In the genomic region with DNA sequence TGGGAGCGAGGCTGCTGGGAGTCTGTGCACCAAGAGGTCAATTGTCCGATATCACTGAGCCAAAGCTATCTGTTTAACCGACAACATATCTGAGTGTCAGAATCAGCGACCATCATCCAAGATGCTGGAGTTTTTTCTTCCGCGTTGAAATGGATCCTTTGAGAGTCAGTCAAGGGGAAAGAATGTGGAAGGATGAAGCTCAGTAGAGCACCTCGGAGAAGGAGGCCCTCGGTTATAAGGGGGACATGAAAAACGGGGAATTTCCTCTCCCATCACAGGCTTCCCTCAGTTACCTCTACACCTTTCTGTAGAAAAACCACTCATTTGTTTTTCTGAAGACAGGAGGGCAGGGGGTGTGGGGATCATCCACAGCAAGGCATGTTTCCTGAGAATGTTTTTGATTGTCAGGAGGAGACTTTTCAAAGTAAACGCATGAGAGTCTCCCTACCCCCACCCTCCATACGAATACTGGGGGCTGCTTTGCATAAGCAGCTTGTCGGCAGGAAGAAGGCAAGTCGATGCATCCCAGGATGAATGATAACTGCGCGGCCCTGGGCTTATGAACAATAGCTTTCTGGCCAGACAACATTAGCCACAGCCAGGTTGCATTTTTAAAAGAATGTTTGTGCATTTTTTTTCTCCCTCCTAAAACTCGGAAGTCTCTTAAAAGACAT, we compare ENCODE assay signal across 20 cellular contexts. TPM values are rescaled to one million over a fixed set of nuclear protein-coding genes. Genes with fewer than 3 reads are reported as not detected.
A peak's percentile ranks its signal among the peaks of the same experiment; 100 is the strongest.
DNase-seq lines count a peak whose midpoint lies in the region; ATAC-seq and TF ChIP-seq lines count a peak whose summit lies in the region.
"Had no signal": no experiment of that assay in that cellular context is flagged by ENCODE, and none has a peak within 500 bp of the region (broad histone marks: within the 10 kb centered on the region; RNA-seq: fewer than 3 reads in every experiment).

No MANE protein-coding gene starts in this region.

- no peak for DNase-seq in Caco-2
- no peak for DNase-seq in T-helper 17 cell
- DNase-seq in kidney tubule cell (ENCODE audit: low spot score) = peak; percentile 5
- no peak for DNase-seq in activated naive CD4-positive, alpha-beta T cell treated with anti-CD3 and anti-CD28 coated beads, Interleukin-2, amount 10 ng/mL, durations not matched to agents 7 days and 5 days
- no peak for DNase-seq in foreskin fibroblast
- DNase-seq: Calu3; CD4-positive, CD25-positive, alpha-beta regulatory T cell; DMS79; GM23248; NCI-H1092; NCI-H510A treated with DMSO at 0.1 percent for 48 hours; Peyer's patch; SHP77; SK-N-SH had no signal

- CTCF ChIA-PET in Caco-2 (lab: Charles Lee) = no interaction called here
- CTCF ChIA-PET in activated naive CD4-positive, alpha-beta T cell treated with anti-CD3 and anti-CD28 coated beads, Interleukin-2, amount 10 ng/mL, durations not matched to agents 7 days and 5 days (lab: Charles Lee) = no interaction called here

- no peak overlapping the region for H3K4me3 Mint-ChIP-seq in Caco-2 (ENCODE audit: unreplicated experiment)
- no peak overlapping the region for H3K4me3 Mint-ChIP-seq in T-helper 17 cell
- H3K4me3 Mint-ChIP-seq in activated naive CD4-positive, alpha-beta T cell treated with anti-CD3 and anti-CD28 coated beads, Interleukin-2, amount 10 ng/mL, durations not matched to agents 7 days and 5 days = no peak overlapping the region
- H3K4me3 Mint-ChIP-seq: CD4-positive, CD25-positive, alpha-beta regulatory T cell had no signal

- no peaks in the 10 kb centered on the region for H3K36me3 ChIP-seq in Caco-2 (ENCODE audit: control insufficient read depth, insufficient read depth, low read length)
- no peaks in the 10 kb centered on the region for H3K36me3 ChIP-seq in parathyroid adenoma (ENCODE audit: control insufficient read depth, insufficient read depth, low read length)
- H3K36me3 ChIP-seq: Peyer's patch had no signal

- H2AFZ ChIP-seq in parathyroid adenoma = no peak overlapping the region
- H2AFZ ChIP-seq: GM23248 had no signal

- ATAC-seq in T-helper 17 cell (no peak), GM21367 (IDR thresholded peaks at IDR 0.05; ENCODE audit: unreplicated experiment) (no peak), HG03045 (IDR thresholded peaks at IDR 0.05; ENCODE audit: unreplicated experiment) (no peak)
- ATAC-seq: A549, HepG2 had no signal

- H3K4me1 Mint-ChIP-seq in Caco-2 (ENCODE audit: low read depth, unreplicated experiment) = peaks cover 33% of the 10 kb centered on the region
- no peaks in the 10 kb centered on the region for H3K4me1 Mint-ChIP-seq in T-helper 17 cell
- no peaks in the 10 kb centered on the region for H3K4me1 Mint-ChIP-seq in activated naive CD4-positive, alpha-beta T cell treated with anti-CD3 and anti-CD28 coated beads, Interleukin-2, amount 10 ng/mL, durations not matched to agents 7 days and 5 days
- H3K4me1 Mint-ChIP-seq: CD4-positive, CD25-positive, alpha-beta regulatory T cell had no signal

- TF ChIP-seq CTCF in Caco-2 (IDR thresholded peaks at IDR 0.05; ENCODE audit: insufficient read depth in 1 of 2, low read depth in 1 of 2, low read length in 1 of 2, severe bottlenecking in 1 of 2, unreplicated experiment in 1 of 2) (no peak), parathyroid adenoma (IDR thresholded peaks at IDR 0.05) (no peak), foreskin fibroblast (IDR thresholded peaks at IDR 0.05; ENCODE audit: low read depth, low read length) (no peak)

- H3K4me3 ChIP-seq in Caco-2 (ENCODE audit: low read depth, low read length) (no peak overlapping the region), parathyroid adenoma (ENCODE audit: low read depth, low read length) (no peak overlapping the region), foreskin fibroblast (ENCODE audit: low read depth in 1 of 2, low read length in 2 of 2) (no peak overlapping the region)
- H3K4me3 ChIP-seq: A549, GM23248, Peyer's patch had no signal

- POLR2A ChIA-PET in Caco-2 (lab: Charles Lee) = no interaction called here

- H3K36me3 Mint-ChIP-seq in Caco-2 (ENCODE audit: insufficient read depth, unreplicated experiment) (no peaks in the 10 kb centered on the region), T-helper 17 cell (ENCODE audit: low read depth) (peaks cover 2% of the 10 kb centered on the region)
- no peaks in the 10 kb centered on the region for H3K36me3 Mint-ChIP-seq in activated naive CD4-positive, alpha-beta T cell treated with anti-CD3 and anti-CD28 coated beads, Interleukin-2, amount 10 ng/mL, durations not matched to agents 7 days and 5 days
- H3K36me3 Mint-ChIP-seq: CD4-positive, CD25-positive, alpha-beta regulatory T cell had no signal

- no TSS peak for BruUV-seq in Caco-2 (replicated peaks; lab: Mats Ljungman, UMichigan)

- intact Hi-C loops in Caco-2 (cut with micrococcal nuclease; ENCODE audit: unreplicated experiment) = no loop called here

- no peak overlapping the region for H3K27ac ChIP-seq in parathyroid adenoma
- H3K27ac ChIP-seq: A549, GM23248, KMS-11, Peyer's patch had no signal

- no peak overlapping the region for H3K9ac ChIP-seq in parathyroid adenoma
- H3K9ac ChIP-seq: GM23248, KMS-11, SK-N-SH had no signal

- H3K4me1 ChIP-seq in Caco-2 = peaks cover 24% of the 10 kb centered on the region
- no peaks in the 10 kb centered on the region for H3K4me1 ChIP-seq in parathyroid adenoma
- H3K4me1 ChIP-seq: A549, Peyer's patch had no signal

- H3K27me3 ChIP-seq in Caco-2 (replicated peaks; ENCODE audit: control insufficient read depth, insufficient read depth, low read length) (no peaks in the 10 kb centered on the region), parathyroid adenoma (ENCODE audit: control insufficient read depth, insufficient read depth, low read length) (no peaks in the 10 kb centered on the region)
- H3K27me3 ChIP-seq: Peyer's patch had no signal

- no peaks in the 10 kb centered on the region for H3K9me3 Mint-ChIP-seq in Caco-2 (ENCODE audit: unreplicated experiment)
- H3K9me3 Mint-ChIP-seq in activated naive CD4-positive, alpha-beta T cell treated with anti-CD3 and anti-CD28 coated beads, Interleukin-2, amount 10 ng/mL, durations not matched to agents 7 days and 5 days = no peaks in the 10 kb centered on the region

- peak overlapping the region; percentile 77 for H3K27ac Mint-ChIP-seq in Caco-2 (ENCODE audit: unreplicated experiment)
- H3K27ac Mint-ChIP-seq in T-helper 17 cell = peak overlapping the region; percentile 47
- no peak overlapping the region for H3K27ac Mint-ChIP-seq in activated naive CD4-positive, alpha-beta T cell treated with anti-CD3 and anti-CD28 coated beads, Interleukin-2, amount 10 ng/mL, durations not matched to agents 7 days and 5 days
- H3K27ac Mint-ChIP-seq: CD4-positive, CD25-positive, alpha-beta regulatory T cell had no signal

- H3K9me3 ChIP-seq in Caco-2 (no peaks in the 10 kb centered on the region), T-helper 17 cell (ENCODE audit: control insufficient read depth, low read length, poor library complexity, severe bottlenecking) (no peaks in the 10 kb centered on the region), parathyroid adenoma (ENCODE audit: control insufficient read depth, low read length) (no peaks in the 10 kb centered on the region)
- H3K9me3 ChIP-seq: A549, Peyer's patch had no signal

- no peaks in the 10 kb centered on the region for H3K79me2 ChIP-seq in parathyroid adenoma

- H3K4me2 ChIP-seq in parathyroid adenoma (ENCODE audit: low read length) = peak overlapping the region; percentile 55
- H3K4me2 ChIP-seq: A549, KMS-11, SK-N-SH had no signal

- H3K27me3 Mint-ChIP-seq in Caco-2 (ENCODE audit: insufficient read depth, unreplicated experiment) (no peaks in the 10 kb centered on the region), T-helper 17 cell (peaks cover 54% of the 10 kb centered on the region)
- H3K27me3 Mint-ChIP-seq in activated naive CD4-positive, alpha-beta T cell treated with anti-CD3 and anti-CD28 coated beads, Interleukin-2, amount 10 ng/mL, durations not matched to agents 7 days and 5 days = peaks cover 18% of the 10 kb centered on the region
- H3K27me3 Mint-ChIP-seq: CD4-positive, CD25-positive, alpha-beta regulatory T cell had no signal

RNA-seq across cellular contexts. Expression of gene CCND1, which starts 37.7 kb away (rescaled TPM):
- total RNA-seq in Caco-2 (2022) (288 and 331 TPM in 2 replicates), T-helper 17 cell (1 to 10 TPM; 1.1 to 3.9 TPM)

Comparison
In these comparisons a context has a peak if more than half of its experiments do, and no peak if none do; other contexts are left out.
1. RNA of gene CCND1, which starts 37.7 kb away (total RNA-seq): 288 to 331 TPM in Caco-2; 1.1 to 3.9 TPM in T-helper 17 cell; every median in the first group is over 10 times any median in the second.